26 cellular contexts compared by ENCODE assay signal in genomic region chr19:49843265-49843664, GRCh38. TPM values are rescaled to one million over a fixed set of nuclear protein-coding genes. Genes with fewer than 3 reads are reported as not detected.
DNase-seq lines count a peak whose midpoint lies in the region; ATAC-seq, FAIRE-seq and TF ChIP-seq lines count a peak whose summit lies in the region.
"Had no signal": no experiment of that assay in that cellular context is flagged by ENCODE, and none has a peak within 500 bp of the region (broad histone marks: within the 10 kb centered on the region; RNA-seq: fewer than 3 reads in every experiment).

No MANE protein-coding gene starts in this region.

- RAD21 ChIA-PET in GM12878 (lab: Charles Lee; ENCODE audit: unreplicated experiment) = interaction anchor here (0.6 to 0.9 kb wide), 2 partner anchors 54 to 465 kb away, joined by 3 read pairs; partner anchors contain the start of gene IL4I1

- H3K27ac ChIP-seq in GM12878 (ENCODE audit: control insufficient read depth, insufficient read depth) = no peak overlapping the region
- H3K27ac ChIP-seq in right cardiac atrium (ENCODE audit: low read length) = no peak overlapping the region
- H3K27ac ChIP-seq in upper lobe of right lung = no peak overlapping the region
- H3K27ac ChIP-seq: breast epithelium, C4-2B, epithelial cell of prostate had no signal

- no peaks in the 10 kb centered on the region for H3K79me2 ChIP-seq in GM12878 (ENCODE audit: control insufficient read depth, insufficient read depth, low read length)

- TF ChIP-seq EP300 in GM12878 (IDR thresholded peaks at IDR 0.05; ENCODE audit: borderline replicate concordance in 1 of 2, control insufficient read depth in 1 of 2, low read depth in 2 of 2, low read length in 2 of 2) = peak; percentile 52 to 53; a peak in 2 of 4 replicates

- peaks cover 0 to 2% of the 10 kb centered on the region in 2 experiments; a peak in 2 of 4 replicates for H3K36me3 ChIP-seq in GM12878 (ENCODE audit: control insufficient read depth in 2 of 2, insufficient read depth in 2 of 2, low read length in 1 of 2)
- peaks cover 10% of the 10 kb centered on the region for H3K36me3 ChIP-seq in upper lobe of right lung
- H3K36me3 ChIP-seq: breast epithelium had no signal

- H3K9ac ChIP-seq in GM12878 (ENCODE audit: control insufficient read depth, insufficient read depth, low read length) = no peak overlapping the region

- H2AFZ ChIP-seq in GM12878 (ENCODE audit: control insufficient read depth, low read depth, low read length) = no peak overlapping the region

- H3K4me3 ChIP-seq in GM12878 (no peak overlapping the region), right cardiac atrium (ENCODE audit: low read length) (no peak overlapping the region), upper lobe of right lung (no peak overlapping the region)
- H3K4me3 ChIP-seq: breast epithelium, smooth muscle cell had no signal

- TF ChIP-seq RAD21 in GM12878 (IDR thresholded peaks at IDR 0.05; ENCODE audit: insufficient read depth, low read depth, low read length) = no peak

- no peak for TF ChIP-seq CTCF in GM13976 (IDR thresholded peaks at IDR 0.05; ENCODE audit: borderline replicate concordance, control extremely low read depth, extremely low read depth, insufficient read depth, missing control alignments)
- no peak for TF ChIP-seq CTCF in GM12878 (IDR thresholded peaks at IDR 0.05 in 2 of 3, conservative IDR thresholded peaks at IDR 0.05 in 1 of 3; ENCODE audit: control insufficient read depth in 2 of 3, extremely low read depth in 1 of 3, insufficient read depth in 1 of 3, low read depth in 3 of 3, low read length in 3 of 3)
- no peak for TF ChIP-seq CTCF in upper lobe of right lung (IDR thresholded peaks at IDR 0.05)

- CTCF ChIA-PET in GM12878 (lab: Yijun Ruan, JAX) = no interaction called here

- POLR2A ChIA-PET in GM12878 (lab: Charles Lee) = interaction anchor here (0.6 to 1.3 kb wide), 7 partner anchors 24 to 483 kb away, joined by 3 to 8 read pairs (median 4); no protein-coding TSS in a partner anchor

- no peaks in the 10 kb centered on the region for H4K20me1 ChIP-seq in GM12878 (ENCODE audit: control insufficient read depth, insufficient read depth)

- WGBS in GM12878 (ENCODE audit: insufficient coverage, insufficient replicate concordance, low lambda C conversion rate, missing lambda C conversion rate) = 2% methylated on average over 3 of the region's 3 CpGs
- WGBS in right cardiac atrium = 87% methylated on average over 3 of the region's 3 CpGs

- H3K4me1 ChIP-seq in GM12878 (ENCODE audit: control insufficient read depth, insufficient read depth, low read length) (peaks cover 16% of the 10 kb centered on the region), right cardiac atrium (ENCODE audit: control insufficient read depth, insufficient read depth, low read length) (no peaks in the 10 kb centered on the region), upper lobe of right lung (peaks cover 3% of the 10 kb centered on the region)
- H3K4me1 ChIP-seq: breast epithelium had no signal

- intact Hi-C loops in GM12878 (cut with micrococcal nuclease; ENCODE audit: unreplicated experiment) = no loop called here
- intact Hi-C loops in right cardiac atrium (cut with DNase I) = no loop called here
- intact Hi-C loops in left colon (cut with DNase I, micrococcal nuclease) = no loop called here
- intact Hi-C loops in upper lobe of right lung (cut with DNase I) = no loop called here

- H3K9me3 ChIP-seq in GM12878 (replicated peaks; ENCODE audit: control insufficient read depth, insufficient read depth, low read length) = no peaks in the 10 kb centered on the region; the same call in 2 of the 3 replicates
- H3K9me3 ChIP-seq in right cardiac atrium (ENCODE audit: control insufficient read depth, low read length) = no peaks in the 10 kb centered on the region
- H3K9me3 ChIP-seq in upper lobe of right lung = no peaks in the 10 kb centered on the region
- H3K9me3 ChIP-seq: breast epithelium had no signal

- BruUV-seq in GM12878 (replicated peaks; lab: Mats Ljungman, UMichigan) = no TSS peak

- no peak for TF ChIP-seq POLR2A in GM12878 (IDR thresholded peaks at IDR 0.05; ENCODE audit: low read depth, low read length)

- in situ Hi-C loops in GM13976 (cut with MboI; ENCODE audit: low sequenced_read_pairs, unreplicated experiment) = no loop called here
- in situ Hi-C loops in GM12878 (cut with MboI) = no loop called here

- no peak overlapping the region for H3K4me2 ChIP-seq in GM12878 (ENCODE audit: control insufficient read depth, insufficient read depth)
- H3K4me2 ChIP-seq: smooth muscle cell had no signal

- ATAC-seq in GM12878 (peak; percentile 95), right cardiac atrium (no peak), left colon (no peak), upper lobe of right lung (no peak)
- ATAC-seq: activated CD4-positive, CD25-positive, alpha-beta regulatory T cell treated with anti-CD3 and anti-CD28 coated beads, Interleukin-2, amount 50 U/mL, for 24 hours had no signal

- DNase-seq in GM13976 (ENCODE audit: low spot score) (peak; percentile 52), MV-4-11 (lab: John Stamatoyannopoulos, UW) (peak; percentile 54), GM12878 (ENCODE audit: low read depth, low spot score) (peak; percentile 34), right cardiac atrium (no peak), left colon (no peak), upper lobe of right lung (no peak), HK-2 (ENCODE audit: unreplicated experiment) (no peak)
- DNase-seq: activated CD4-positive, alpha-beta memory T cell treated with anti-CD3 and anti-CD28 coated beads, Interleukin-2, amount 10 ng/mL, durations not matched to agents 7 days and 5 days; activated CD8-positive, alpha-beta memory T cell treated with anti-CD3 and anti-CD28 coated beads, Interleukin-2, amount 50 U/mL, for 48 hours; activated naive CD4-positive, alpha-beta T cell treated with anti-CD3 and anti-CD28 coated beads, Interleukin-2, amount 50 U/mL, for 16 hours; amygdala; effector CD4-positive, alpha-beta T cell; islet precursor cell; NCI-H1092 treated with DMSO at 0.1 percent for 48 hours; NCI-H1930; NCI-H524 treated with DMSO at 0.1 percent for 48 hours; nephron progenitor cell; NK-92 treated with Interleukin-12 subunit alpha and Interleukin-12 subunit beta, amount 100 ng/mL, for 24 hours; stimulated activated CD4-positive, alpha-beta T cell treated with anti-CD3 and anti-CD28 coated beads, Interleukin-2, amount 100 ng/mL, for 24 hours; T-helper 1 cell; trophoblast cell had no signal

- H3K27me3 ChIP-seq in GM12878 (replicated peaks in 1 of 2; ENCODE audit: control insufficient read depth in 2 of 2, insufficient read depth in 2 of 2, low read length in 1 of 2) = no peaks in the 10 kb centered on the region
- no peaks in the 10 kb centered on the region for H3K27me3 ChIP-seq in right cardiac atrium (ENCODE audit: control insufficient read depth, insufficient read depth)
- no peaks in the 10 kb centered on the region for H3K27me3 ChIP-seq in upper lobe of right lung
- H3K27me3 ChIP-seq: breast epithelium had no signal

- no peak for FAIRE-seq in GM12878 (lab: Jason Lieb, UNC)

- SMC1A ChIA-PET in GM12878 (lab: Charles Lee; ENCODE audit: uncharacterized antibody, unreplicated experiment) = interaction anchor here (1.3 to 1.4 kb wide), 3 partner anchors 24 to 30 kb away, joined by 3 read pairs; partner anchors contain the start of genes FUZ and MED25

RNA-seq across cellular contexts. Expression of gene PTOV1, which starts 7.7 kb away (rescaled TPM):
- total RNA-seq in GM12878 (2013; cell fraction: nucleolus; rRNA removed) = 58.2 and 66.1 TPM in 2 replicates
- total RNA-seq in GM12878 (2014; rRNA removed) = 28.7 and 36.6 TPM in 2 replicates
- total RNA-seq in GM12878 (2014; rRNA removed; fragmentation: Illumina TruSeq; extraction: Trizol) = 17.8 and 18.1 TPM in 2 replicates
- total RNA-seq in GM12878 (2021) = 76.7 and 83.5 TPM in 2 replicates
- 30.2 TPM for polyA plus RNA-seq in GM12878 (2011; ENCODE audit: low read depth)
- polyA plus RNA-seq in GM12878 (2011; rRNA removed) = 13.2 and 23.4 TPM in 2 replicates
- 27.6 and 37.3 TPM in 2 replicates for polyA plus RNA-seq in GM12878 (2011; cell fraction: cytosol; rRNA removed)
- 211 and 220 TPM in 2 replicates for polyA plus RNA-seq in GM12878 (2011; cell fraction: nucleus; rRNA removed)
- polyA plus RNA-seq in GM12878 (2012) = 65.8 and 71.6 TPM in 2 replicates
- polyA plus RNA-seq in GM12878 (2014; fragmentation: Illumina TruSeq; extraction: Trizol) = 3.6 and 21.2 TPM in 2 replicates
- 10 to 100 TPM in 1 of 2 experiments, 1 to 10 TPM in 1; 3.2 to 10.6 TPM for polyA plus RNA-seq in GM12878 (2014; fragmentation: Nextera tagmentation; extraction: Ambion mirVana)
- 38.1 and 41.5 TPM in 2 replicates for polyA plus RNA-seq in GM12878 (2014; rRNA removed)
- polyA plus RNA-seq in GM12878 (2016; fragmentation: Nextera tagmentation; extraction: Ambion mirVana) = 10 to 100 TPM; 14.8 to 45.0 TPM
- polyA minus RNA-seq in GM12878 (2011; rRNA and poly(A)+ RNA removed) = 23.6 and 59.2 TPM in 2 replicates
- 23.4 and 35.5 TPM in 2 replicates for polyA minus RNA-seq in GM12878 (2011; cell fraction: cytosol; rRNA and poly(A)+ RNA removed)
- polyA minus RNA-seq in GM12878 (2011; cell fraction: nucleus; rRNA and poly(A)+ RNA removed) = 46.5 and 68.3 TPM in 2 replicates
- 100 to 1,000 TPM; 127 to 146 (median 141) TPM for total RNA-seq in right cardiac atrium
- 134 TPM for polyA plus RNA-seq in right cardiac atrium
- 10 to 100 TPM; 95.3 to 95.5 TPM for total RNA-seq in left colon
- total RNA-seq in upper lobe of right lung = 104 TPM

RNA-seq across cellular contexts. Expression of gene PNKP, which starts 24.1 kb away (rescaled TPM):
- total RNA-seq in GM12878 (2013; cell fraction: nucleolus; rRNA removed) = 72.0 and 74.7 TPM in 2 replicates
- total RNA-seq in GM12878 (2014; rRNA removed) (42.3 and 55.5 TPM in 2 replicates), GM12878 (2014; rRNA removed; fragmentation: Illumina TruSeq; extraction: Trizol) (19.3 and 20.2 TPM in 2 replicates), GM12878 (2021) (61.4 and 82.3 TPM in 2 replicates), right cardiac atrium (100 to 1,000 TPM in 1 of 4 donors, 10 to 100 TPM in 3; 38.6 to 144 (median 42.9) TPM), left colon (10 to 100 TPM; 62.3 to 76.7 TPM), upper lobe of right lung (83.2 TPM)
- polyA plus RNA-seq in GM12878 (2011; ENCODE audit: low read depth) = 13.5 TPM
- polyA plus RNA-seq in GM12878 (2011; rRNA removed) (9.2 and 14.6 TPM in 2 replicates), GM12878 (2014; fragmentation: Illumina TruSeq; extraction: Trizol) (15.1 and 20.3 TPM in 2 replicates), GM12878 (2014; fragmentation: Nextera tagmentation; extraction: Ambion mirVana) (1 to 10 TPM; 2.9 to 4.0 TPM), GM12878 (2014; rRNA removed) (73.5 and 77.2 TPM in 2 replicates), GM12878 (2016; fragmentation: Nextera tagmentation; extraction: Ambion mirVana) (10 to 100 TPM; 46.2 to 47.4 TPM), right cardiac atrium (40.8 TPM)
- polyA plus RNA-seq in GM12878 (2011; cell fraction: cytosol; rRNA removed) = 12.5 and 23.5 TPM in 2 replicates
- polyA plus RNA-seq in GM12878 (2011; cell fraction: nucleus; rRNA removed) = 123 and 193 TPM in 2 replicates
- polyA plus RNA-seq in GM12878 (2012) = 31.3 and 48.0 TPM in 2 replicates
- 9.7 and 14.6 TPM in 2 replicates for polyA minus RNA-seq in GM12878 (2011; rRNA and poly(A)+ RNA removed)
- polyA minus RNA-seq in GM12878 (2011; cell fraction: cytosol; rRNA and poly(A)+ RNA removed) = 9.6 and 16.8 TPM in 2 replicates
- 27.8 and 56.3 TPM in 2 replicates for polyA minus RNA-seq in GM12878 (2011; cell fraction: nucleus; rRNA and poly(A)+ RNA removed)

RNA-seq across cellular contexts. Expression of gene MED25, which starts 25.2 kb away (rescaled TPM):
- total RNA-seq in GM12878 (2013; cell fraction: nucleolus; rRNA removed) = 48.8 and 55.5 TPM in 2 replicates
- total RNA-seq in GM12878 (2014; rRNA removed) (12.8 and 15.6 TPM in 2 replicates), GM12878 (2014; rRNA removed; fragmentation: Illumina TruSeq; extraction: Trizol) (8.0 and 8.2 TPM in 2 replicates), GM12878 (2021) (49.5 and 53.9 TPM in 2 replicates), right cardiac atrium (10 to 100 TPM; 37.8 to 50.4 (median 43.1) TPM), left colon (10 to 100 TPM; 52.6 to 52.8 TPM), upper lobe of right lung (45.9 TPM)
- polyA plus RNA-seq in GM12878 (2011; ENCODE audit: low read depth) = 23.8 TPM
- polyA plus RNA-seq in GM12878 (2011; rRNA removed) (12.6 and 15.5 TPM in 2 replicates), GM12878 (2014; fragmentation: Illumina TruSeq; extraction: Trizol) (14.3 and 32.4 TPM in 2 replicates), GM12878 (2014; fragmentation: Nextera tagmentation; extraction: Ambion mirVana) (1 to 10 TPM; 3.5 to 5.2 TPM), GM12878 (2014; rRNA removed) (24.5 and 34.4 TPM in 2 replicates), GM12878 (2016; fragmentation: Nextera tagmentation; extraction: Ambion mirVana) (10 to 100 TPM; 18.7 to 20.7 TPM), right cardiac atrium (39.2 TPM)
- 14.4 and 17.5 TPM in 2 replicates for polyA plus RNA-seq in GM12878 (2011; cell fraction: cytosol; rRNA removed)
- 104 and 107 TPM in 2 replicates for polyA plus RNA-seq in GM12878 (2011; cell fraction: nucleus; rRNA removed)
- polyA plus RNA-seq in GM12878 (2012) = 37.8 and 50.2 TPM in 2 replicates
- 27.4 and 44.8 TPM in 2 replicates for polyA minus RNA-seq in GM12878 (2011; rRNA and poly(A)+ RNA removed)
- 18.2 and 19.9 TPM in 2 replicates for polyA minus RNA-seq in GM12878 (2011; cell fraction: cytosol; rRNA and poly(A)+ RNA removed)
- 28.3 and 50.0 TPM in 2 replicates for polyA minus RNA-seq in GM12878 (2011; cell fraction: nucleus; rRNA and poly(A)+ RNA removed)

RNA-seq across cellular contexts. Expression of gene FUZ, which starts 30.2 kb away (rescaled TPM):
- 8.9 and 9.1 TPM in 2 replicates for total RNA-seq in GM12878 (2013; cell fraction: nucleolus; rRNA removed)
- total RNA-seq in GM12878 (2014; rRNA removed) (10.8 and 11.2 TPM in 2 replicates), GM12878 (2014; rRNA removed; fragmentation: Illumina TruSeq; extraction: Trizol) (5.0 and 6.0 TPM in 2 replicates), GM12878 (2021) (10.4 and 11.5 TPM in 2 replicates), right cardiac atrium (10 to 100 TPM; 13.2 to 21.3 (median 16.4) TPM), left colon (1 to 10 TPM; 7.6 to 10.0 TPM), upper lobe of right lung (20.1 TPM)
- 7.5 TPM for polyA plus RNA-seq in GM12878 (2011; ENCODE audit: low read depth)
- polyA plus RNA-seq in GM12878 (2011; rRNA removed) (8.3 and 8.5 TPM in 2 replicates), GM12878 (2014; fragmentation: Illumina TruSeq; extraction: Trizol) (4.8 and 5.1 TPM in 2 replicates), GM12878 (2014; fragmentation: Nextera tagmentation; extraction: Ambion mirVana) (under 1 TPM; 0.18 to 0.38 TPM), GM12878 (2014; rRNA removed) (9.0 and 11.0 TPM in 2 replicates), GM12878 (2016; fragmentation: Nextera tagmentation; extraction: Ambion mirVana) (10 to 100 TPM in 1 of 2 experiments, 1 to 10 TPM in 1; 9.3 to 10.4 TPM), right cardiac atrium (25.8 TPM)
- 8.5 and 12.6 TPM in 2 replicates for polyA plus RNA-seq in GM12878 (2011; cell fraction: cytosol; rRNA removed)
- 21.0 and 21.7 TPM in 2 replicates for polyA plus RNA-seq in GM12878 (2011; cell fraction: nucleus; rRNA removed)
- polyA plus RNA-seq in GM12878 (2012) = 9.1 and 10.3 TPM in 2 replicates
- polyA minus RNA-seq in GM12878 (2011; rRNA and poly(A)+ RNA removed) = 5.0 and 7.3 TPM in 2 replicates
- 4.6 and 7.5 TPM in 2 replicates for polyA minus RNA-seq in GM12878 (2011; cell fraction: cytosol; rRNA and poly(A)+ RNA removed)
- 3.4 and 4.5 TPM in 2 replicates for polyA minus RNA-seq in GM12878 (2011; cell fraction: nucleus; rRNA and poly(A)+ RNA removed)

RNA-seq across cellular contexts. Expression of gene AKT1S1, which starts 33.9 kb away (rescaled TPM):
- 16.5 and 17.4 TPM in 2 replicates for total RNA-seq in GM12878 (2013; cell fraction: nucleolus; rRNA removed)
- total RNA-seq in GM12878 (2014; rRNA removed) (7.7 and 9.3 TPM in 2 replicates), GM12878 (2014; rRNA removed; fragmentation: Illumina TruSeq; extraction: Trizol) (3.8 and 5.1 TPM in 2 replicates), GM12878 (2021) (20.9 and 21.4 TPM in 2 replicates), right cardiac atrium (10 to 100 TPM; 32.4 to 38.7 (median 36.4) TPM), left colon (10 to 100 TPM; 30.3 to 43.3 TPM), upper lobe of right lung (29.4 TPM)
- 3.8 TPM for polyA plus RNA-seq in GM12878 (2011; ENCODE audit: low read depth)
- polyA plus RNA-seq in GM12878 (2011; rRNA removed) (7.2 and 13.1 TPM in 2 replicates), GM12878 (2014; fragmentation: Illumina TruSeq; extraction: Trizol) (9.4 and 11.6 TPM in 2 replicates), GM12878 (2014; fragmentation: Nextera tagmentation; extraction: Ambion mirVana) (1 to 10 TPM in 1 of 2 experiments, under 1 TPM in 1; 0.43 to 1.2 TPM), GM12878 (2014; rRNA removed) (23.0 and 24.5 TPM in 2 replicates), GM12878 (2016; fragmentation: Nextera tagmentation; extraction: Ambion mirVana) (10 to 100 TPM; 13.4 to 15.4 TPM), right cardiac atrium (40.2 TPM)
- polyA plus RNA-seq in GM12878 (2011; cell fraction: cytosol; rRNA removed) = 19.6 and 24.1 TPM in 2 replicates
- 62.1 and 64.3 TPM in 2 replicates for polyA plus RNA-seq in GM12878 (2011; cell fraction: nucleus; rRNA removed)
- 16.2 and 17.4 TPM in 2 replicates for polyA plus RNA-seq in GM12878 (2012)
- polyA minus RNA-seq in GM12878 (2011; rRNA and poly(A)+ RNA removed) = 6.1 and 9.8 TPM in 2 replicates
- polyA minus RNA-seq in GM12878 (2011; cell fraction: cytosol; rRNA and poly(A)+ RNA removed) = 5.3 and 5.8 TPM in 2 replicates
- 14.9 and 24.9 TPM in 2 replicates for polyA minus RNA-seq in GM12878 (2011; cell fraction: nucleus; rRNA and poly(A)+ RNA removed)

Comparison
In these comparisons a context has a peak if more than half of its experiments do, and no peak if none do; other contexts are left out.
1. DNase-seq: peak in GM13976 (single experiment), MV-4-11 (single experiment) and GM12878 (single experiment); none in right cardiac atrium (0 of 3), left colon (0 of 2), upper lobe of right lung (single experiment) and HK-2 (single experiment).